ENCODE assay signal across 16 cellular contexts in the genomic region with DNA sequence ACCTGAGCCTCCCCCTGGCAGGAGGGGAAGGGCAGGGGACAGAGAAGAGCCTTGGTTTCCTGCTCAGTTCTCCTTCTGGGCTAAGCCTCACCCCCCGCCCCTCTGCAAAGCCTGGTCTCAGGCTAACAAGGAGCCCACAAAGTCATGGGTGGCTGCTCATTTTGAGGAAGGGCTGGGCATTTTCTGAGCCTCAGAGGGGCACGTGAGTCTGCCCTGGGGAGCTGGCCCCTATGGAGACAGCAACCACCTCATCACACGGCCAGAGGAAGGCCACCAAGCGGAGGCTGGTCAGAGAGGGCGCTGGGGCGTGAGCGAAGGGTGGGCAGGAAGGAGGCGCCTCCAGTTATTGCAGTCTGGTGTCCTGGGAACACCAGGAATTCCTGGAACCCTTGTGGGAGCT. TPM values are rescaled to one million over a fixed set of nuclear protein-coding genes. Genes with fewer than 3 reads are reported as not detected.
DNase-seq lines count a peak whose midpoint lies in the region; ATAC-seq, FAIRE-seq and TF ChIP-seq lines count a peak whose summit lies in the region.
"Had no signal": no experiment of that assay in that cellular context is flagged by ENCODE, and none has a peak within 500 bp of the region (broad histone marks: within the 10 kb centered on the region; RNA-seq: fewer than 3 reads in every experiment).

No MANE protein-coding gene starts in this region.

- H3K4me1 Mint-ChIP-seq in HFFc6 (ENCODE audit: low read depth) (peaks cover 22% of the 10 kb centered on the region), astrocyte (ENCODE audit: low read depth, unreplicated experiment) (peaks cover 26% of the 10 kb centered on the region), GM23338 (peaks cover 24% of the 10 kb centered on the region)
- H3K4me1 Mint-ChIP-seq: activated CD4-positive, alpha-beta T cell treated with anti-CD3 and anti-CD28 coated beads for 36 hours; activated naive CD8-positive, alpha-beta T cell treated with anti-CD3 and anti-CD28 coated beads, Interleukin-2, amount 50 U/mL, for 24 hours; CD4-positive, CD25-positive, alpha-beta regulatory T cell had no signal

- H3K27me3 ChIP-seq in astrocyte (ENCODE audit: insufficient read depth, low read length) (no peaks in the 10 kb centered on the region), lower lobe of right lung (ENCODE audit: low read depth) (no peaks in the 10 kb centered on the region), spleen (replicated peaks in 1 of 7) (no peaks in the 10 kb centered on the region), HAP-1 (ENCODE audit: low read depth) (no peaks in the 10 kb centered on the region), GM23338 (ENCODE audit: insufficient read depth) (no peaks in the 10 kb centered on the region)
- H3K27me3 ChIP-seq: MG63, pancreas had no signal

- H3K4me1 ChIP-seq in astrocyte (ENCODE audit: insufficient read depth, low read length) = peaks cover 33% of the 10 kb centered on the region
- peaks cover 25% of the 10 kb centered on the region for H3K4me1 ChIP-seq in lower lobe of right lung
- peaks cover under 1 to 28% (median 7%) of the 10 kb centered on the region in 6 donors for H3K4me1 ChIP-seq in spleen
- no peaks in the 10 kb centered on the region for H3K4me1 ChIP-seq in HAP-1
- H3K4me1 ChIP-seq in GM23338 (ENCODE audit: insufficient read depth) = 0 out of 2 replicates have a peak, but pooled peaks cover 5% of the 10 kb centered on the region
- H3K4me1 ChIP-seq: pancreas had no signal

- in situ Hi-C loops in HAP-1 (cut with MboI; ENCODE audit: low sequenced_read_pairs) = loop anchor here (25.0 kb wide), 1 partner anchor 271 kb away; no protein-coding TSS in a partner anchor

- no peak for ATAC-seq in lower lobe of right lung
- ATAC-seq in GM23338 = no peak
- ATAC-seq in HG03565 (IDR thresholded peaks at IDR 0.05; ENCODE audit: unreplicated experiment) = no peak
- no peak for ATAC-seq in GM19455 (IDR thresholded peaks at IDR 0.05; ENCODE audit: unreplicated experiment)

- H3K27ac ChIP-seq in astrocyte (ENCODE audit: low read depth, low read length) = no peak overlapping the region
- no peak overlapping the region for H3K27ac ChIP-seq in lower lobe of right lung
- peak overlapping the region in 2 of 8 donors; percentile 5 to 50 for H3K27ac ChIP-seq in spleen
- no peak overlapping the region for H3K27ac ChIP-seq in GM23338 (ENCODE audit: low read depth)
- H3K27ac ChIP-seq: pancreas had no signal

- H3K4me3 ChIP-seq in astrocyte (ENCODE audit: insufficient read depth, low read depth, low read length) (no peak overlapping the region), lower lobe of right lung (no peak overlapping the region), spleen (no peak overlapping the region), HAP-1 (no peak overlapping the region), GM23338 (no peak overlapping the region)
- H3K4me3 ChIP-seq: MG63, pancreas had no signal

- WGBS in spleen, 5 donors = 67 to 84% (median 70%) methylated on average over 8 of the region's 8 CpGs

- H2AFZ ChIP-seq in astrocyte (ENCODE audit: low read depth, low read length) = no peak overlapping the region
- H2AFZ ChIP-seq in GM23338 = no peak overlapping the region

- no peak for TF ChIP-seq POLR2A in spleen (IDR thresholded peaks at IDR 0.05)

- no peaks in the 10 kb centered on the region for H3K36me3 ChIP-seq in astrocyte (ENCODE audit: insufficient read depth, low read length)
- H3K36me3 ChIP-seq in lower lobe of right lung = peaks cover 37% of the 10 kb centered on the region
- H3K36me3 ChIP-seq in spleen = peaks cover 0 to 61% (median 7%) of the 10 kb centered on the region in 6 donors
- H3K36me3 ChIP-seq in HAP-1 (replicated peaks) = no peaks in the 10 kb centered on the region
- no peaks in the 10 kb centered on the region for H3K36me3 ChIP-seq in GM23338 (ENCODE audit: insufficient read depth)
- H3K36me3 ChIP-seq: pancreas had no signal

- no peak overlapping the region for H3K4me2 ChIP-seq in astrocyte (ENCODE audit: low read length)
- H3K4me2 ChIP-seq in GM23338 = no peak overlapping the region

- no peaks in the 10 kb centered on the region for H3F3A ChIP-seq in GM23338 (replicated peaks; ENCODE audit: low read depth)

- H3K36me3 Mint-ChIP-seq in HFFc6 (ENCODE audit: low read depth) (peaks cover 19% of the 10 kb centered on the region; the same call in 1 of the 2 replicates), astrocyte (ENCODE audit: low read depth, unreplicated experiment) (peaks cover 8% of the 10 kb centered on the region), GM23338 (ENCODE audit: low read depth) (no peaks in the 10 kb centered on the region)
- H3K36me3 Mint-ChIP-seq: CD4-positive, CD25-positive, alpha-beta regulatory T cell had no signal

- no peaks in the 10 kb centered on the region for H3K79me2 ChIP-seq in astrocyte (ENCODE audit: insufficient read depth, low read length)
- H3K79me2 ChIP-seq in GM23338 (replicated peaks; ENCODE audit: insufficient read depth) = no peaks in the 10 kb centered on the region

- H3K9me2 ChIP-seq in GM23338 (ENCODE audit: insufficient read depth) = 0 out of 2 replicates have a peak, but pooled peaks cover 1% of the 10 kb centered on the region

- H3K27ac Mint-ChIP-seq in HFFc6 (peak overlapping the region; percentile 88), astrocyte (ENCODE audit: unreplicated experiment) (peak overlapping the region; percentile 58), GM23338 (no peak overlapping the region)
- H3K27ac Mint-ChIP-seq: activated CD4-positive, alpha-beta T cell treated with anti-CD3 and anti-CD28 coated beads for 36 hours; activated naive CD8-positive, alpha-beta T cell treated with anti-CD3 and anti-CD28 coated beads, Interleukin-2, amount 50 U/mL, for 24 hours; CD4-positive, CD25-positive, alpha-beta regulatory T cell had no signal

- DNase-seq in HFFc6 (no peak), astrocyte (ENCODE audit: low read depth) (no peak), lower lobe of right lung (peak; percentile 23), spleen (peak; percentile 61), HAP-1 (ENCODE audit: low spot score in 2 of 2) (no peak), GM23338 (ENCODE audit: low spot score) (no peak)
- DNase-seq: activated naive CD8-positive, alpha-beta T cell treated with anti-CD3 and anti-CD28 coated beads, Interleukin-2, amount 50 U/mL, for 24 hours; activated T-cell treated with anti-CD3 and anti-CD28 coated beads for 4 hours; CD4-positive, CD25-positive, alpha-beta regulatory T cell; hippocampal formation; NCI-H2029 had no signal

- no peak for TF ChIP-seq CTCF in HFFc6 (IDR thresholded peaks at IDR 0.05)
- no peak for TF ChIP-seq CTCF in astrocyte (IDR thresholded peaks at IDR 0.05; ENCODE audit: insufficient read depth, low read depth, low read length)
- TF ChIP-seq CTCF in lower lobe of right lung (IDR thresholded peaks at IDR 0.05) = no peak
- TF ChIP-seq CTCF in spleen (IDR thresholded peaks at IDR 0.05 in 8 of 11, conservative IDR thresholded peaks at IDR 0.05 in 3 of 11) = no peak
- no peak for TF ChIP-seq CTCF in GM23338 (conservative IDR thresholded peaks at IDR 0.05; ENCODE audit: low read depth in 2 of 2)

- H3K9me3 ChIP-seq in astrocyte (ENCODE audit: insufficient read depth, low read depth, low read length) (no peaks in the 10 kb centered on the region), lower lobe of right lung (no peaks in the 10 kb centered on the region), spleen (no peaks in the 10 kb centered on the region), HAP-1 (no peaks in the 10 kb centered on the region)
- H3K9me3 ChIP-seq: MG63, pancreas had no signal

- H3K4me3 Mint-ChIP-seq in HFFc6 = no peak overlapping the region
- H3K4me3 Mint-ChIP-seq in astrocyte (ENCODE audit: unreplicated experiment) = no peak overlapping the region
- H3K4me3 Mint-ChIP-seq in GM23338 = no peak overlapping the region
- H3K4me3 Mint-ChIP-seq: activated CD4-positive, alpha-beta T cell treated with anti-CD3 and anti-CD28 coated beads for 36 hours; activated naive CD8-positive, alpha-beta T cell treated with anti-CD3 and anti-CD28 coated beads, Interleukin-2, amount 50 U/mL, for 24 hours; CD4-positive, CD25-positive, alpha-beta regulatory T cell had no signal

- intact Hi-C loops in lower lobe of right lung (cut with DNase I) = no loop called here
- intact Hi-C loops in spleen (cut with DNase I; ENCODE audit: low total_unique reads) = loop anchor here (10.0 kb wide), 1 partner anchor 133 kb away; a partner anchor contains a TSS

- FAIRE-seq in astrocyte (lab: Jason Lieb, UNC) = no peak
- FAIRE-seq: pancreas had no signal

- H3K9me3 Mint-ChIP-seq in HFFc6 (no peaks in the 10 kb centered on the region), astrocyte (ENCODE audit: unreplicated experiment) (no peaks in the 10 kb centered on the region), GM23338 (no peaks in the 10 kb centered on the region)
- H3K9me3 Mint-ChIP-seq: activated naive CD8-positive, alpha-beta T cell treated with anti-CD3 and anti-CD28 coated beads, Interleukin-2, amount 50 U/mL, for 24 hours had no signal

- H3K27me3 Mint-ChIP-seq in HFFc6 (ENCODE audit: insufficient read depth) (peaks cover 4% of the 10 kb centered on the region), astrocyte (ENCODE audit: low read depth, unreplicated experiment) (no peaks in the 10 kb centered on the region), GM23338 (ENCODE audit: insufficient read depth, low read depth, poor library complexity) (peaks cover 13% of the 10 kb centered on the region)
- H3K27me3 Mint-ChIP-seq: activated CD4-positive, alpha-beta T cell treated with anti-CD3 and anti-CD28 coated beads for 36 hours; activated naive CD8-positive, alpha-beta T cell treated with anti-CD3 and anti-CD28 coated beads, Interleukin-2, amount 50 U/mL, for 24 hours had no signal

- no peak overlapping the region for H3K9ac ChIP-seq in astrocyte (ENCODE audit: low read length)

- H4K20me1 ChIP-seq in astrocyte (ENCODE audit: insufficient read depth, low read length) = no peaks in the 10 kb centered on the region
- no peaks in the 10 kb centered on the region for H4K20me1 ChIP-seq in GM23338 (replicated peaks; ENCODE audit: insufficient read depth)

TF ChIP-seq in GM23338, 12 proteins besides CTCF, POLR2A, EP300 and RAD21:
- no peak for TF ChIP-seq CREB1 (CRISPR knock-in tag; IDR thresholded peaks at IDR 0.05; ENCODE audit: low read depth)

RNA-seq across cellular contexts. Expression of a gene that starts 18.7 kb away (rescaled TPM):
- total RNA-seq in HFFc6 (2021; fragmentation: NEBNext Ultra II Directional; extraction: Animal tissue kit (Norgen Biotek cat#: 25700)) = 10 to 100 TPM in 4 of 6 experiments, 1 to 10 TPM in 2; 9.5 to 14.0 (median 11.5) TPM
- 11.6 and 11.8 TPM in 2 replicates for total RNA-seq in astrocyte
- total RNA-seq in lower lobe of right lung = 56.6 TPM
- total RNA-seq in spleen = 100 to 1,000 TPM in 6 of 7 donors, 10 to 100 TPM in 1; 91.9 to 172 (median 152) TPM
- 100 to 1,000 TPM in 2 of 3 donors, 10 to 100 TPM in 1; 57.9 to 156 (median 138) TPM for polyA plus RNA-seq in spleen
- 5.0 and 5.7 TPM in 2 replicates for total RNA-seq in GM23338 (2014; rRNA removed; shearing (Covaris generic))
- 3.7 TPM in 2 replicates for polyA plus RNA-seq in GM23338 (2016; fragmentation: Nextera tagmentation; extraction: Ambion mirVana)

Comparison
In these comparisons a context has a peak if more than half of its experiments do, and no peak if none do; other contexts are left out.
1. DNase-seq: peak in lower lobe of right lung (single experiment) and spleen (single experiment); none in HFFc6 (single experiment), astrocyte (single experiment), HAP-1 (0 of 2) and GM23338 (single experiment).